Comparison of ENCODE assay signal across 8 cellular contexts in the genomic region with DNA sequence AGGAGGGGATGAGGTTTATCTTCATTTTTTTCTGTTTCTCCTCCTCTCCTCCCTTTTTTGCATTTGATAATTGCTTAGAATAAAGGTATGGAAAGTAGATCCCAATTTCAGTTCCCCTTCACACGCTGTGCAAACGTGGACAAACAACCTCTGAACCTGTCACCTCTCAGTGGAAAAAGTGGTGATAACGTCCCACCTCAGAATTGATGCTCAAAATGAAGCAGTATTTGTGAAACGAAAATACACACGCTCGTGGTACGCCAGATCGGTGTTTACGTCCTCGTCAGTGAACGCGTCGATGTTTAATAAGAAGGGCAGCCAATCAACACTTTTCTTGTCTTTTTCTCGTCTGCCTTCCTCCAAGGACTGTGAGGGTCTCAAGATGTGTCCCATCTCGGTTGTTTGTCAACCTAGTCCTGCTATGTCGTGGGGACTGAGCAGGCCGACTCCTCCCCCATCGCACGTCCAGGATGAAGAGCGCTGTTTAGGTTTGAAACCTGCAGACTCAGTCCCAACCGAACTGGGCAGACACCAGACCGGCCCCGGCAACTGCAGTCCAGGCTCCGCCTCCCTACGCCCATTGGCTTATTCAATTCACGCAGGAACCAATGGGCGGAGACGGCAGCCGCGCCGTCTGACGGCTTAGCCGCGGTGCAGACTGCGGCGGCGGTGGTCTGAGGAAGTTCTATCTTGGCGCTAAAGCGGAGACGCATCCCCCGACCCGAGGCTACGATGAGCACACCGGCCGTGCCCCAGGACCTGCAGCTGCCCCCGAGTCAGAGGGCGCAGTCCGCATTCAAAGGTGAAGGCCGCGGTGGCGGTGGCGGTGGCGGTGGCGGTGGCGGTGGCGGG. TPM values are rescaled to one million over a fixed set of nuclear protein-coding genes. Genes with fewer than 3 reads are reported as not detected.
DNase-seq lines count a peak whose midpoint lies in the region; ATAC-seq, FAIRE-seq and TF ChIP-seq lines count a peak whose summit lies in the region.

A gene with protein sequence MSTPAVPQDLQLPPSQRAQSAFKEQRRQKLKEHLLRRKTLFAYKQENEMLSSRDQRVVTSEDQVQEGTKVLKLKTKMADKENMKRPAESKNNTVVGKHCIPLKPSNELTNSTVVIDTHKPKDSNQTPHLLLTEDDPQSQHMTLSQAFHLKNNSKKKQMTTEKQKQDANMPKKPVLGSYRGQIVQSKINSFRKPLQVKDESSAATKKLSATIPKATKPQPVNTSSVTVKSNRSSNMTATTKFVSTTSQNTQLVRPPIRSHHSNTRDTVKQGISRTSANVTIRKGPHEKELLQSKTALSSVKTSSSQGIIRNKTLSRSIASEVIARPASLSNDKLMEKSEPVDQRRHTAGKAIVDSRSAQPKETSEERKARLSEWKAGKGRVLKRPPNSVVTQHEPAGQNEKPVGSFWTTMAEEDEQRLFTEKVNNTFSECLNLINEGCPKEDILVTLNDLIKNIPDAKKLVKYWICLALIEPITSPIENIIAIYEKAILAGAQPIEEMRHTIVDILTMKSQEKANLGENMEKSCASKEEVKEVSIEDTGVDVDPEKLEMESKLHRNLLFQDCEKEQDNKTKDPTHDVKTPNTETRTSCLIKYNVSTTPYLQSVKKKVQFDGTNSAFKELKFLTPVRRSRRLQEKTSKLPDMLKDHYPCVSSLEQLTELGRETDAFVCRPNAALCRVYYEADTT (plus strand): TSS at position 654 of the 852 bp plus-strand sequence. CDS start 79 bp downstream, at position 733.

- H3K4me1 ChIP-seq in adrenal gland (replicated peaks in 1 of 2) (peaks cover 3 to 24% of the 10 kb centered on the region in 2 donors), heart left ventricle (peaks cover 0 to 32% (median 10%) of the 10 kb centered on the region in 12 donors), upper lobe of right lung (peaks cover 15% of the 10 kb centered on the region)

- TF ChIP-seq CTCF in adrenal gland (IDR thresholded peaks at IDR 0.05) (no peak), heart left ventricle (IDR thresholded peaks at IDR 0.05) (peak in 1 of 12 donors; percentile 15), upper lobe of right lung (IDR thresholded peaks at IDR 0.05) (no peak)

- ATAC-seq in HG02840 (IDR thresholded peaks at IDR 0.05; ENCODE audit: low FRiP score, unreplicated experiment) = peak; percentile 76
- peak; percentile 84 to 89 (median 88) for ATAC-seq in T-cell (replicated peaks in 1 of 4)
- ATAC-seq in heart left ventricle = peak; percentile 93 to 95 (median 94)
- ATAC-seq in upper lobe of right lung = peak; percentile 92

- peak within 1 kb of the TSS; percentile 95 for H3K4me3 Mint-ChIP-seq in T-cell

- DNase-seq in GM12891 (ENCODE audit: insufficient read length, low spot score) (peak; percentile 78), NCI-H1436 treated with DMSO at 0.1 percent for 48 hours (lab: John Stamatoyannopoulos, UW) (peak; percentile 68), T-cell (peak; percentile 86 to 95 (median 92)), adrenal gland (peak; percentile 93 to 98 (median 96)), heart left ventricle (peak; percentile 92 to 96 (median 95)), posterior cingulate gyrus (peak; percentile 87 to 99 (median 93)), upper lobe of right lung (peak; percentile 96)

- H3K9me3 ChIP-seq in adrenal gland (replicated peaks in 1 of 3) (no peaks in the 10 kb centered on the region), heart left ventricle (no peaks in the 10 kb centered on the region), upper lobe of right lung (no peaks in the 10 kb centered on the region)

- 0% methylated on average over 19 to 56 of the region's 56 CpGs for WGBS in adrenal gland, 4 donors
- WGBS in heart left ventricle, 4 donors = 0 to 1% (median 0%) methylated on average over 45 to 56 of the region's 56 CpGs

- H3K9me3 Mint-ChIP-seq in T-cell = no peaks in the 10 kb centered on the region

- peak within 1 kb of the TSS; percentile 53 to 95 (median 61) for H3K4me3 ChIP-seq in adrenal gland
- peak within 1 kb of the TSS; percentile 65 to 90 (median 78) for H3K4me3 ChIP-seq in heart left ventricle
- peak within 1 kb of the TSS; percentile 72 for H3K4me3 ChIP-seq in upper lobe of right lung

- POLR2A ChIA-PET in T-cell (lab: Charles Lee) = no interaction called here

- peak; percentile 99 for FAIRE-seq in GM12891 (lab: Jason Lieb, UNC)

- peaks cover 33 to 41% (median 38%) of the 10 kb centered on the region in 3 donors for H3K4me1 Mint-ChIP-seq in T-cell

- no peaks in the 10 kb centered on the region for H3K27me3 Mint-ChIP-seq in T-cell

- TF ChIP-seq POLR2A in GM12891 (IDR thresholded peaks at IDR 0.05; ENCODE audit: low read depth, low read length) (peak; percentile 68), adrenal gland (IDR thresholded peaks at IDR 0.05) (peak; percentile 82 to 96), heart left ventricle (IDR thresholded peaks at IDR 0.05) (peak in 1 of 2 donors; percentile 78)

- H3K36me3 Mint-ChIP-seq in T-cell = peaks cover 2% of the 10 kb centered on the region

- CTCF ChIA-PET in T-cell (lab: Charles Lee) = no interaction called here

- peak within 1 kb of the TSS; percentile 87 to 100 (median 92) for H3K27ac ChIP-seq in adrenal gland
- peak within 1 kb of the TSS; percentile 57 to 94 (median 86) for H3K27ac ChIP-seq in heart left ventricle
- peak within 1 kb of the TSS; percentile 87 for H3K27ac ChIP-seq in upper lobe of right lung

- peaks cover 0 to 2% of the 10 kb centered on the region in 2 donors for H3K36me3 ChIP-seq in adrenal gland (replicated peaks in 1 of 2)
- H3K36me3 ChIP-seq in heart left ventricle = peaks cover 0 to 14% (median 0%) of the 10 kb centered on the region in 9 donors
- H3K36me3 ChIP-seq in upper lobe of right lung = no peaks in the 10 kb centered on the region

- intact Hi-C loops in adrenal gland (cut with DNase I) (loop anchor here (5.0 to 10.0 kb wide), 2 partner anchors 110 to 113 kb away; no protein-coding TSS in a partner anchor), heart left ventricle (cut with DNase I) (loop anchor here in 9 of 10 donors (5.0 to 10.0 kb wide), 12 partner anchors 48 to 453 kb away; a partner anchor contains a TSS), posterior cingulate gyrus (cut with DNase I) (loop anchor here (5.0 to 10.0 kb wide), 3 partner anchors 53 to 250 kb away; a partner anchor contains a TSS), upper lobe of right lung (cut with DNase I) (no loop called here)

- H3K27ac Mint-ChIP-seq in T-cell = peak within 1 kb of the TSS; percentile 99 to 100

- H3K27me3 ChIP-seq in adrenal gland = no peaks in the 10 kb centered on the region
- no peaks in the 10 kb centered on the region for H3K27me3 ChIP-seq in heart left ventricle
- H3K27me3 ChIP-seq in upper lobe of right lung = no peaks in the 10 kb centered on the region

TF ChIP-seq in GM12891, 5 proteins besides CTCF, POLR2A, EP300 and RAD21:
- TF ChIP-seq POLR2AphosphoS5 (IDR thresholded peaks at IDR 0.05; ENCODE audit: low read depth, low read length) (peak; percentile 78), TAF1 (IDR thresholded peaks at IDR 0.05; ENCODE audit: low read depth, low read length) (peak; percentile 69), PAX5 (IDR thresholded peaks at IDR 0.05; ENCODE audit: insufficient read depth, low read length, severe bottlenecking) (no peak), POU2F2 (IDR thresholded peaks at IDR 0.05; ENCODE audit: low read depth, low read length) (peak; percentile 64; the same call in 1 of the 2 replicates), SPI1 (IDR thresholded peaks at IDR 0.05; ENCODE audit: low read depth, low read length) (peak; percentile 67)
TF ChIP-seq in GM12891: peak in this region for 4.

RNA-seq across cellular contexts. Expression of the gene that starts here (rescaled TPM):
- polyA plus RNA-seq in GM12891 (2012; ENCODE audit: low read depth, missing spikeins) = 20.6 TPM
- total RNA-seq in T-cell = 10 to 100 TPM in 4 of 5 donors, 1 to 10 TPM in 1; 9.0 to 38.7 (median 12.0) TPM
- 10 to 100 TPM in 7 of 8 donors, 1 to 10 TPM in 1; 9.1 to 20.8 (median 16.3) TPM for total RNA-seq in adrenal gland
- 10 to 100 TPM in 1 of 3 donors, 1 to 10 TPM in 2; 2.5 to 20.4 (median 4.2) TPM for polyA plus RNA-seq in adrenal gland
- total RNA-seq in heart left ventricle = 10 to 100 TPM in 4 of 9 donors, 1 to 10 TPM in 5; 5.0 to 16.1 (median 9.3) TPM
- polyA plus RNA-seq in heart left ventricle = 1 to 10 TPM; 1.4 to 3.9 TPM
- total RNA-seq in upper lobe of right lung = 8.2 TPM

Comparison
In these comparisons a context has a peak if more than half of its experiments do, and no peak if none do; other contexts are left out.
1. Peak in every context shown above with its lines: DNase-seq, ATAC-seq, H3K4me3 ChIP-seq and H3K27ac ChIP-seq.